In the genomic region with DNA sequence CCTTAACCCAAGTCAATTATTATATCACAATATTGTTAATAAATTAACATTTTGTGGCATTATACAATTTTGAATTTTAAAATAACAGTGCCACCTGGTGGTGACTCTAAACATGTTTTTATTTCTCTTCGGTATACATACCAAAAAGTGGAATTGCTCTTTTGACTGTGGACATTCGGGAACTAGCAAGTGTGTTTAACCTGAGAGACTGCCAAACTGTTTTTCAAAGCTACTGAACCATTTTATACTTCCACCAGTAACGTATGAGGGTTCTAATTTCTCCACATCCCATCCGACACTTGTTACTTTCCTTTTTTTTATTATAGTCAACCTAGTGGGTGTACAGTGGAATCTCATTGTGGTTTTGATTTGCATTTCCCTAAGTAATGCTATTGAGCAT, we compare ENCODE assay signal across 8 cellular contexts. TPM values are rescaled to one million over a fixed set of nuclear protein-coding genes. Genes with fewer than 3 reads are reported as not detected.
DNase-seq lines count a peak whose midpoint lies in the region; ATAC-seq and TF ChIP-seq lines count a peak whose summit lies in the region.

No MANE protein-coding gene starts in this region.

- intact Hi-C loops in A673 (cut with micrococcal nuclease; ENCODE audit: unreplicated experiment): loop anchor here (2.0 to 10.0 kb wide), 3 partner anchors 265 to 599 kb away; no protein-coding TSS in a partner anchor

- H2BK120ac ChIP-seq in mesenchymal stem cell (ENCODE audit: low read depth, low read length): no peak overlapping the region
- no peak overlapping the region for H2BK120ac ChIP-seq in neuronal stem cell (ENCODE audit: low read depth, low read length)

- H3K4ac ChIP-seq in mesenchymal stem cell (ENCODE audit: low read depth in 1 of 2, low read length in 2 of 2) (no peak overlapping the region), neuronal stem cell (ENCODE audit: low read length) (no peak overlapping the region)

- POLR2A ChIA-PET in A673 (lab: Charles Lee; ENCODE audit: low non-redundant PET): no interaction called here

- H3K36me3 ChIP-seq in A673 (ENCODE audit: insufficient read depth, low read length, poor library complexity, severe bottlenecking): no peaks in the 10 kb centered on the region
- no peaks in the 10 kb centered on the region for H3K36me3 ChIP-seq in mesenchymal stem cell (ENCODE audit: control insufficient read depth in 1 of 2, insufficient read depth in 2 of 2, low read depth in 1 of 2, low read length in 2 of 2)
- no peaks in the 10 kb centered on the region for H3K36me3 ChIP-seq in neuronal stem cell (replicated peaks in 1 of 2; ENCODE audit: control insufficient read depth in 2 of 2, insufficient read depth in 2 of 2, low read length in 2 of 2)

- H3K27me3 ChIP-seq in A673 (replicated peaks; ENCODE audit: insufficient read depth, low read depth, low read length, poor library complexity) (no peaks in the 10 kb centered on the region), mesenchymal stem cell (ENCODE audit: control insufficient read depth in 1 of 2, insufficient read depth in 1 of 2, low read length in 2 of 2) (no peaks in the 10 kb centered on the region), neuronal stem cell (ENCODE audit: control insufficient read depth in 3 of 3, insufficient read depth in 3 of 3, low read depth in 1 of 3, low read length in 3 of 3) (peaks cover 0 to 2% (median 0%) of the 10 kb centered on the region in 3 experiments)

- peak; percentile 70 for DNase-seq in A673 (ENCODE audit: low spot score)
- DNase-seq in GM12865 (ENCODE audit: low read depth): peak; percentile 64
- peak; percentile 54 for DNase-seq in NCI-H748 (lab: John Stamatoyannopoulos, UW; ENCODE audit: unreplicated experiment)
- DNase-seq in choroid plexus epithelial cell (ENCODE audit: low read depth): peak; percentile 66
- peak; percentile 49 for DNase-seq in mesenchymal stem cell
- DNase-seq in neuronal stem cell (ENCODE audit: low spot score): no peak
- DNase-seq in GOT3 (lab: John Stamatoyannopoulos, UW): no peak

- H2BK15ac ChIP-seq in mesenchymal stem cell (ENCODE audit: low read depth, poor library complexity, severe bottlenecking) (no peak overlapping the region), neuronal stem cell (ENCODE audit: low read length) (no peak overlapping the region)

- CTCF ChIA-PET in A673 (lab: Charles Lee): interaction anchor here (1.3 to 1.5 kb wide), 2 partner anchors 18 to 264 kb away, joined by 3 read pairs; a partner anchor contains a TSS

- peak overlapping the region; percentile 78 for H3K9ac ChIP-seq in mesenchymal stem cell (ENCODE audit: low read length)
- H3K9ac ChIP-seq in neuronal stem cell (ENCODE audit: low read depth, low read length, poor library complexity): no peak overlapping the region

- H2AFZ ChIP-seq in mesenchymal stem cell (ENCODE audit: low read depth, low read length) (no peak overlapping the region), neuronal stem cell (ENCODE audit: low read length) (no peak overlapping the region)

- H3K27ac ChIP-seq in A673 (ENCODE audit: low read depth, low read length, poor library complexity, severe bottlenecking) (no peak overlapping the region), mesenchymal stem cell (ENCODE audit: low read length, poor library complexity, severe bottlenecking) (no peak overlapping the region), neuronal stem cell (replicated peaks; ENCODE audit: low read length) (no peak overlapping the region)

- H3K79me1 ChIP-seq in mesenchymal stem cell (replicated peaks; ENCODE audit: low read length, poor library complexity, severe bottlenecking) (peaks cover 1% of the 10 kb centered on the region), neuronal stem cell (ENCODE audit: low read depth, low read length) (no peaks in the 10 kb centered on the region)

- H4K91ac ChIP-seq in mesenchymal stem cell (ENCODE audit: low read length): no peak overlapping the region
- H4K91ac ChIP-seq in neuronal stem cell (ENCODE audit: low read depth, low read length, poor library complexity): no peak overlapping the region

- ATAC-seq in GM18861 (IDR thresholded peaks at IDR 0.05; ENCODE audit: unreplicated experiment): no peak

- H3K4me3 ChIP-seq in A673 (ENCODE audit: low read depth, low read length, poor library complexity, severe bottlenecking) (no peak overlapping the region), GM12865 (ENCODE audit: low read depth, low read length) (no peak overlapping the region), choroid plexus epithelial cell (ENCODE audit: low read depth, low read length) (no peak overlapping the region), mesenchymal stem cell (ENCODE audit: insufficient read depth in 1 of 2, low read depth in 1 of 2, low read length in 2 of 2) (no peak overlapping the region), neuronal stem cell (ENCODE audit: low read length in 2 of 2) (no peak overlapping the region)

- H3K23ac ChIP-seq in mesenchymal stem cell (ENCODE audit: low read length in 2 of 2) (no peak overlapping the region), neuronal stem cell (ENCODE audit: low read depth, low read length, poor library complexity) (no peak overlapping the region)

- no peak overlapping the region for H3K18ac ChIP-seq in mesenchymal stem cell (ENCODE audit: low read depth in 1 of 2, low read length in 2 of 2)
- H3K18ac ChIP-seq in neuronal stem cell (ENCODE audit: low read length): no peak overlapping the region

- H2AK5ac ChIP-seq in mesenchymal stem cell (ENCODE audit: low read length, severe bottlenecking) (no peak overlapping the region), neuronal stem cell (ENCODE audit: low read depth, low read length) (no peak overlapping the region)

- H3K4me1 ChIP-seq in A673 (ENCODE audit: insufficient read depth, low read length, poor library complexity, severe bottlenecking): no peaks in the 10 kb centered on the region
- H3K4me1 ChIP-seq in mesenchymal stem cell (ENCODE audit: control insufficient read depth, insufficient read depth, low read depth, low read length): peaks cover 5% of the 10 kb centered on the region
- H3K4me1 ChIP-seq in neuronal stem cell (ENCODE audit: control insufficient read depth in 2 of 2, insufficient read depth in 1 of 2, low read depth in 1 of 2, low read length in 2 of 2): no peaks in the 10 kb centered on the region

- H2BK12ac ChIP-seq in mesenchymal stem cell (ENCODE audit: low read length in 2 of 2) (no peak overlapping the region), neuronal stem cell (ENCODE audit: low read length) (no peak overlapping the region)

- no TSS peak for BruUV-seq in A673 (replicated peaks; lab: Mats Ljungman, UMichigan)

- no peak overlapping the region for H4K8ac ChIP-seq in mesenchymal stem cell (ENCODE audit: low read length)
- H4K8ac ChIP-seq in neuronal stem cell (ENCODE audit: low read depth, low read length): no peak overlapping the region

- H3K4me2 ChIP-seq in mesenchymal stem cell (ENCODE audit: low read length, poor library complexity, severe bottlenecking): no peak overlapping the region
- no peak overlapping the region for H3K4me2 ChIP-seq in neuronal stem cell (ENCODE audit: insufficient read depth, low read length, poor library complexity, severe bottlenecking)

- H3K14ac ChIP-seq in mesenchymal stem cell (ENCODE audit: low read length in 2 of 2) (no peak overlapping the region), neuronal stem cell (ENCODE audit: low read length) (no peak overlapping the region)

- H3K9me3 ChIP-seq in A673 (ENCODE audit: low read depth, low read length, poor library complexity, severe bottlenecking): no peaks in the 10 kb centered on the region
- H3K9me3 ChIP-seq in mesenchymal stem cell (ENCODE audit: control insufficient read depth, low read length): no peaks in the 10 kb centered on the region
- H3K9me3 ChIP-seq in neuronal stem cell (replicated peaks in 1 of 2; ENCODE audit: control insufficient read depth in 2 of 2, insufficient read depth in 1 of 2, low read depth in 1 of 2, low read length in 2 of 2): no peaks in the 10 kb centered on the region

- 19% methylated on average over 2 of the region's 4 CpGs for WGBS in mesenchymal stem cell
- no CpG with 5 or more reads among the region's 4 CpGs for WGBS in neuronal stem cell (ENCODE audit: extremely low coverage in 2 of 2, insufficient read length in 2 of 2, insufficient replicate concordance in 1 of 2), 2 donors

- H2BK5ac ChIP-seq in mesenchymal stem cell (ENCODE audit: low read depth, low read length, poor library complexity, severe bottlenecking) (no peak overlapping the region), neuronal stem cell (ENCODE audit: low read length) (no peak overlapping the region)

- TF ChIP-seq CTCF in A673 (conservative IDR thresholded peaks at IDR 0.05; ENCODE audit: low read depth, low read length): peak; percentile 65
- peak; percentile 20 for TF ChIP-seq CTCF in GM12865 (IDR thresholded peaks at IDR 0.05; ENCODE audit: insufficient read depth, low read depth, low read length, missing control alignments)
- peak; percentile 38 for TF ChIP-seq CTCF in choroid plexus epithelial cell (conservative IDR thresholded peaks at IDR 0.05; ENCODE audit: low read depth, low read length)

RNA-seq across cellular contexts. Expression of a gene that starts 18.3 kb away (rescaled TPM):
- total RNA-seq in A673 (2021): 28.2 and 31.2 TPM in 2 replicates
- polyA plus RNA-seq in mesenchymal stem cell (2013, experiment 1 of 2): 17.9 TPM
- polyA plus RNA-seq in mesenchymal stem cell (2013, experiment 2 of 2): 18.1 TPM
- 7.0 TPM for polyA plus RNA-seq in neuronal stem cell (2013, experiment 1 of 2)
- polyA plus RNA-seq in neuronal stem cell (2013, experiment 2 of 2): 7.5 TPM

RNA-seq across cellular contexts. Expression of a gene that starts 28.2 kb away (rescaled TPM):
- 53.1 and 57.1 TPM in 2 replicates for total RNA-seq in A673 (2021)
- polyA plus RNA-seq in mesenchymal stem cell (2013, experiment 1 of 2): 26.7 TPM
- polyA plus RNA-seq in mesenchymal stem cell (2013, experiment 2 of 2): 25.9 TPM
- 24.0 TPM for polyA plus RNA-seq in neuronal stem cell (2013, experiment 1 of 2)
- 23.4 TPM for polyA plus RNA-seq in neuronal stem cell (2013, experiment 2 of 2)

Comparison
In these comparisons a context has a peak if more than half of its experiments do, and no peak if none do; other contexts are left out.
1. DNase-seq: peak in A673 (single experiment), GM12865 (single experiment), NCI-H748 (single experiment), choroid plexus epithelial cell (single experiment) and mesenchymal stem cell (single experiment); none in neuronal stem cell (single experiment) and GOT3 (single experiment).
2. Peak in every context shown above with its lines, with median percentiles within 50 percentile points of each other: CTCF ChIP-seq.